In the genomic region with DNA sequence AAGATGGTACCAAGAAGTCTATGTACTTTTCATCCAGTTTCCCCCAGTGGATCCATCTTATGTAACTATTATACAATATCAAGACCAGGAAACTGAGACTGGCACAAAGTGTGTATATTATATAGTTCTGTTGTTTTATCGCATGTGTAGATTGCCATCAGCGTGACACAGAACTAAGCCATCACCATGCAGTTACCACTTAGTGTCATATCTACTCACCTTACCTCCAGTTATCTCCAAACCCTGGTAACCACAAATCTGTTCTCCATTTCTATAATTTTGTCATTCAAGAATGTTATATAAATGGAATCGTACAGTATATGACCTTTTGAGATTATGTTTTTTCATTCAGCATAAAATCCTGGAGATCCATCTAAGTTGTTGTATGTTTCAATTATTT, we compare ENCODE assay signal across 24 cellular contexts. TPM values are rescaled to one million over a fixed set of nuclear protein-coding genes. Genes with fewer than 3 reads are reported as not detected.
"Had no signal": no experiment of that assay in that cellular context is flagged by ENCODE, and none has a peak within 500 bp of the region (broad histone marks: within the 10 kb centered on the region; RNA-seq: fewer than 3 reads in every experiment).

No MANE protein-coding gene starts in this region.

- FAIRE-seq: HTR-8/SVneo had no signal

- ATAC-seq: Panc1 had no signal

- H3K9me2 ChIP-seq: SK-N-SH had no signal

- H3K9me3 ChIP-seq: SK-N-SH had no signal

- H3K27ac ChIP-seq: HL-60, RWPE1 had no signal

- DNase-seq: KBM-7, MV-4-11, NCI-H1048, NCI-H1105, NCI-H1417, NCI-H1436 treated with DMSO at 0.1 percent for 48 hours, NCI-H1694, NCI-H187 treated with DMSO at 0.1 percent for 48 hours, NCI-H2081, NCI-H2107, NCI-H2171, NCI-H226, NCI-H446, NCI-H510A, NCI-H524 treated with DMSO at 0.1 percent for 48 hours, NCI-H69, NCI-H774, SHP77, SK-N-SH had no signal

- H3K4me2 ChIP-seq: SK-N-SH had no signal

- H3K9ac ChIP-seq: SK-N-SH had no signal

RNA-seq across cellular contexts. Expression of a gene that starts 34.7 kb away (rescaled TPM):
- total RNA-seq: MCF 10A had no signal
